In the genomic region with DNA sequence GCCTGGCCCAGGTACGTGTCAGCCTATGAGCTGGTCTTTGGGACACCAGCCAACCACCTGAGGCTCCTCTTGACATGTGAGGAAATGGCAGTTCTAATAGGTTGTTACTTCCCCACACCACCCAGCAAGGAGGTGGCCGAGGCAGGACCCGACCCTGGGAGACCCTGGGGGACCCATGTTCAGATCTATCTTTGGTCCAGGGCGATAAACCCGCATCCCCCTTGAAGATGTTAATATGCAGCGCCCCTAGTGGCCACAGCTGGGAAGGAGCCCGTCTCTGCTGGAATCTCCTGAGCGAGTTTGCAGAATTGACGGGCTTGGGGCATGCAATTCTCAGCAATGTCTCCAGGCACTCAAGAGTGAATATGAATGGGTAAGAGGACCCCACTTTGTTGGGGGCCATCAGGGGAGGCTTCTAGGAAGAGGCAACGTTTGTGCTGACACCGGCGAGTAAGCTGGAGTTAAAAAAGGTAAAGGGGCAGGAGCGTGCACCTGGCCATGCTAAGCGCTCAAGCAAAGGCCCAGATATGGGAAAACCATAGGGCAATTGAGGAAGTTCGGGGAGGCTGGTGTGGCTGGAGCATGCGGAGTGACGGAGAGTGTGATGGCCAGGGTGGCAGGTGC, we compare ENCODE assay signal across 8 cellular contexts. TPM values are rescaled to one million over a fixed set of nuclear protein-coding genes. Genes with fewer than 3 reads are reported as not detected.
DNase-seq lines count a peak whose midpoint lies in the region; ATAC-seq and TF ChIP-seq lines count a peak whose summit lies in the region.

No MANE protein-coding gene starts in this region.

- H3K4me1 ChIP-seq in GM23338 (ENCODE audit: insufficient read depth) = peaks cover 25% of the 10 kb centered on the region

- H3K79me2 ChIP-seq in GM23338 (replicated peaks; ENCODE audit: insufficient read depth) = no peaks in the 10 kb centered on the region

- TF ChIP-seq CTCF in AG09319 (IDR thresholded peaks at IDR 0.05; ENCODE audit: low read depth, low read length) = peak; percentile 93
- peak; percentile 85 to 99 for TF ChIP-seq CTCF in GM23338 (conservative IDR thresholded peaks at IDR 0.05; ENCODE audit: low read depth in 2 of 2)
- peak; percentile 90 to 93 (median 91) for TF ChIP-seq CTCF in nephron (IDR thresholded peaks at IDR 0.05; ENCODE audit: unreplicated experiment in 3 of 3)

- H4K20me1 ChIP-seq in GM23338 (replicated peaks; ENCODE audit: insufficient read depth) = no peaks in the 10 kb centered on the region

- peaks cover 11% of the 10 kb centered on the region; the same call in 1 of the 2 replicates for H3F3A ChIP-seq in GM23338 (replicated peaks; ENCODE audit: low read depth)

- H3K4me2 ChIP-seq in GM23338 = peak overlapping the region; percentile 71

- H3K9me3 Mint-ChIP-seq in GM23338 (no peaks in the 10 kb centered on the region), nephron (no peaks in the 10 kb centered on the region)
- peaks cover 0 to 5% of the 10 kb centered on the region in 2 donors for H3K9me3 Mint-ChIP-seq in stimulated activated naive CD8-positive, alpha-beta T cell treated with anti-CD3 and anti-CD28 coated beads, Interleukin-15, amount 100 ng/mL, for 72 hours

- H3K27me3 ChIP-seq in GM23338 (ENCODE audit: insufficient read depth) = no peaks in the 10 kb centered on the region

- H3K36me3 ChIP-seq in GM23338 (ENCODE audit: insufficient read depth) = no peaks in the 10 kb centered on the region

- no peak overlapping the region for H3K27ac ChIP-seq in GM23338 (ENCODE audit: low read depth)

- H3K27ac Mint-ChIP-seq in GM23338 (no peak overlapping the region), nephron (no peak overlapping the region)
- no peak overlapping the region for H3K27ac Mint-ChIP-seq in stimulated activated naive CD8-positive, alpha-beta T cell treated with anti-CD3 and anti-CD28 coated beads, Interleukin-15, amount 100 ng/mL, for 72 hours

- peak; percentile 51 for ATAC-seq in GM23338
- ATAC-seq in esophagus mucosa = peak; percentile 42
- peak; percentile 48 for ATAC-seq in stimulated activated naive CD8-positive, alpha-beta T cell treated with anti-CD3 and anti-CD28 coated beads, Interleukin-15, amount 100 ng/mL, for 72 hours
- ATAC-seq in GM19397 (IDR thresholded peaks at IDR 0.05; ENCODE audit: unreplicated experiment) = no peak

- H3K4me3 Mint-ChIP-seq in GM23338 (peak overlapping the region; percentile 7; the same call in 1 of the 3 replicates), nephron (no peak overlapping the region)
- no peak overlapping the region for H3K4me3 Mint-ChIP-seq in stimulated activated naive CD8-positive, alpha-beta T cell treated with anti-CD3 and anti-CD28 coated beads, Interleukin-15, amount 100 ng/mL, for 72 hours

- H3K9me2 ChIP-seq in GM23338 (ENCODE audit: insufficient read depth) = 0 out of 2 replicates have a peak, but pooled peaks cover 3% of the 10 kb centered on the region

- no peak for DNase-seq in AG09319 (ENCODE audit: extremely low read depth, low read depth)
- peak; percentile 94 for DNase-seq in GM23338 (ENCODE audit: low spot score)
- DNase-seq in OCI-M1 (lab: John Stamatoyannopoulos, UW) = peak; percentile 96
- DNase-seq in activated T-cell treated with anti-CD3 and anti-CD28 coated beads for 4 hours = peak; percentile 79
- DNase-seq in stimulated activated naive CD8-positive, alpha-beta T cell treated with anti-CD3 and anti-CD28 coated beads, Interleukin-15, amount 100 ng/mL, for 72 hours = peak; percentile 78 to 81

- H3K36me3 Mint-ChIP-seq in GM23338 (ENCODE audit: low read depth) (peaks cover 3% of the 10 kb centered on the region; the same call in 1 of the 3 replicates), nephron (ENCODE audit: low read depth) (peaks cover 3% of the 10 kb centered on the region)

- peak overlapping the region; percentile 23; the same call in 1 of the 2 replicates for H3K4me3 ChIP-seq in GM23338

- H3K4me1 Mint-ChIP-seq in GM23338 = peaks cover 29% of the 10 kb centered on the region
- peaks cover 12% of the 10 kb centered on the region for H3K4me1 Mint-ChIP-seq in nephron
- H3K4me1 Mint-ChIP-seq in stimulated activated naive CD8-positive, alpha-beta T cell treated with anti-CD3 and anti-CD28 coated beads, Interleukin-15, amount 100 ng/mL, for 72 hours = peaks cover 44% of the 10 kb centered on the region

- H2AFZ ChIP-seq in GM23338 = no peak overlapping the region

- peaks cover 27% of the 10 kb centered on the region for H3K27me3 Mint-ChIP-seq in GM23338 (ENCODE audit: insufficient read depth, low read depth, poor library complexity)
- peaks cover 26% of the 10 kb centered on the region for H3K27me3 Mint-ChIP-seq in nephron (ENCODE audit: low read depth)
- peaks cover 8% of the 10 kb centered on the region for H3K27me3 Mint-ChIP-seq in stimulated activated naive CD8-positive, alpha-beta T cell treated with anti-CD3 and anti-CD28 coated beads, Interleukin-15, amount 100 ng/mL, for 72 hours

TF ChIP-seq in GM23338, 12 proteins besides CTCF, POLR2A, EP300 and RAD21 (continues in another document):
- TF ChIP-seq, protein P1, sequence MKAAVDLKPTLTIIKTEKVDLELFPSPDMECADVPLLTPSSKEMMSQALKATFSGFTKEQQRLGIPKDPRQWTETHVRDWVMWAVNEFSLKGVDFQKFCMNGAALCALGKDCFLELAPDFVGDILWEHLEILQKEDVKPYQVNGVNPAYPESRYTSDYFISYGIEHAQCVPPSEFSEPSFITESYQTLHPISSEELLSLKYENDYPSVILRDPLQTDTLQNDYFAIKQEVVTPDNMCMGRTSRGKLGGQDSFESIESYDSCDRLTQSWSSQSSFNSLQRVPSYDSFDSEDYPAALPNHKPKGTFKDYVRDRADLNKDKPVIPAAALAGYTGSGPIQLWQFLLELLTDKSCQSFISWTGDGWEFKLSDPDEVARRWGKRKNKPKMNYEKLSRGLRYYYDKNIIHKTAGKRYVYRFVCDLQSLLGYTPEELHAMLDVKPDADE (IDR thresholded peaks at IDR 0.05) = no peak
- no peak for TF ChIP-seq NANOG (IDR thresholded peaks at IDR 0.05; ENCODE audit: borderline replicate concordance)
- no peak for TF ChIP-seq ZNF462 (CRISPR knock-in tag; IDR thresholded peaks at IDR 0.05)

RNA-seq across cellular contexts. Expression of gene MYO1F, which starts 1.5 kb away (rescaled TPM):
- total RNA-seq in GM23338 (2014; rRNA removed; shearing (Covaris generic)) = 3.8 and 3.9 TPM in 2 replicates
- 5.7 and 7.1 TPM in 2 replicates for polyA plus RNA-seq in GM23338 (2016; fragmentation: Nextera tagmentation; extraction: Ambion mirVana)
- 3.8 TPM for total RNA-seq in esophagus mucosa

RNA-seq across cellular contexts. Expression of gene ADAMTS10, which starts 31.8 kb away (rescaled TPM):
- total RNA-seq in GM23338 (2014; rRNA removed; shearing (Covaris generic)) = 25.9 and 29.0 TPM in 2 replicates
- polyA plus RNA-seq in GM23338 (2016; fragmentation: Nextera tagmentation; extraction: Ambion mirVana) = 4.8 and 5.0 TPM in 2 replicates
- total RNA-seq in esophagus mucosa = 1.9 TPM

RNA-seq across cellular contexts. Expression of gene NFILZ, which starts 51.7 kb away (rescaled TPM):
- total RNA-seq in GM23338 (2014; rRNA removed; shearing (Covaris generic)) = not detected in 2 replicates
- polyA plus RNA-seq in GM23338 (2016; fragmentation: Nextera tagmentation; extraction: Ambion mirVana) = not detected in 2 replicates
- not detected for total RNA-seq in esophagus mucosa
